10 cellular contexts compared by ENCODE assay signal in genomic region chrX:31099536-31100090, GRCh38. TPM values are rescaled to one million over a fixed set of nuclear protein-coding genes. Genes with fewer than 3 reads are reported as not detected.
DNase-seq lines count a peak whose midpoint lies in the region; ATAC-seq and TF ChIP-seq lines count a peak whose summit lies in the region.
"Had no signal": no experiment of that assay in that cellular context is flagged by ENCODE, and none has a peak within 500 bp of the region (broad histone marks: within the 10 kb centered on the region; RNA-seq: fewer than 3 reads in every experiment).

No MANE protein-coding gene starts in this region.

- H3K9me3 ChIP-seq in right atrium auricular region: no peaks in the 10 kb centered on the region

- no peaks in the 10 kb centered on the region for H3K36me3 ChIP-seq in right atrium auricular region

- H3K36me3 Mint-ChIP-seq in endothelial cell (ENCODE audit: low read depth, unreplicated experiment): no peaks in the 10 kb centered on the region

- no peaks in the 10 kb centered on the region for H3K4me1 ChIP-seq in right atrium auricular region

- H3K27ac ChIP-seq in right atrium auricular region: no peak overlapping the region
- H3K27ac ChIP-seq: GM23248 had no signal

- H3K27me3 ChIP-seq in right atrium auricular region: no peaks in the 10 kb centered on the region

- no peak overlapping the region for H3K4me3 ChIP-seq in fibroblast of villous mesenchyme (ENCODE audit: low read depth, low read length)
- no peak overlapping the region for H3K4me3 ChIP-seq in right atrium auricular region
- H3K4me3 ChIP-seq: GM23248 had no signal

- no peaks in the 10 kb centered on the region for H3K9me3 Mint-ChIP-seq in endothelial cell (ENCODE audit: unreplicated experiment)

- H3K4me3 Mint-ChIP-seq in endothelial cell (ENCODE audit: unreplicated experiment): no peak overlapping the region

- no peak overlapping the region for H3K27ac Mint-ChIP-seq in endothelial cell (ENCODE audit: unreplicated experiment)

- ATAC-seq in GM18867 (IDR thresholded peaks at IDR 0.05; ENCODE audit: unreplicated experiment) (peak; percentile 77), GM21526 (IDR thresholded peaks at IDR 0.05; ENCODE audit: low FRiP score, unreplicated experiment) (peak; percentile 61), HG03520 (IDR thresholded peaks at IDR 0.05; ENCODE audit: unreplicated experiment) (peak; percentile 71), HG03025 (IDR thresholded peaks at IDR 0.05; ENCODE audit: low FRiP score, unreplicated experiment) (no peak)
- ATAC-seq: Panc1 had no signal

- peaks cover 2% of the 10 kb centered on the region for H3K27me3 Mint-ChIP-seq in endothelial cell (ENCODE audit: unreplicated experiment)

- peak; percentile 2 for DNase-seq in fibroblast of villous mesenchyme (ENCODE audit: low read depth)
- DNase-seq in right atrium auricular region (ENCODE audit: low spot score): no peak
- DNase-seq in dedifferentiated amniotic fluid mesenchymal stem cell (ENCODE audit: extremely low spot score): no peak
- DNase-seq in endothelial cell (ENCODE audit: low spot score): no peak
- DNase-seq: GM23248 had no signal

- TF ChIP-seq CTCF in fibroblast of villous mesenchyme (IDR thresholded peaks at IDR 0.05; ENCODE audit: insufficient read depth, low read depth, low read length): no peak
- no peak for TF ChIP-seq CTCF in right atrium auricular region (IDR thresholded peaks at IDR 0.05)
- no peak for TF ChIP-seq CTCF in endothelial cell (IDR thresholded peaks at IDR 0.05; ENCODE audit: unreplicated experiment)

- H3K4me1 Mint-ChIP-seq in endothelial cell (ENCODE audit: unreplicated experiment): no peaks in the 10 kb centered on the region

RNA-seq across cellular contexts. Expression of gene FTHL17, which starts 27.8 kb away (rescaled TPM):
- total RNA-seq in fibroblast of villous mesenchyme (not detected in 2 replicates), right atrium auricular region (not detected), endothelial cell (ENCODE audit: unreplicated experiment) (not detected)
- total RNA-seq: GM23248 had no signal
